ENCODE assay signal across 21 cellular contexts in genomic region chr11:61810671-61811175, GRCh38. TPM values are rescaled to one million over a fixed set of nuclear protein-coding genes. Genes with fewer than 3 reads are reported as not detected.
DNase-seq lines count a peak whose midpoint lies in the region; ATAC-seq and TF ChIP-seq lines count a peak whose summit lies in the region.
"Had no signal": no experiment of that assay in that cellular context is flagged by ENCODE, and none has a peak within 500 bp of the region (broad histone marks: within the 10 kb centered on the region; RNA-seq: fewer than 3 reads in every experiment).

No MANE protein-coding gene starts in this region.

- peaks cover 0 to 3% of the 10 kb centered on the region in 2 donors for H3K9me3 ChIP-seq in neuronal stem cell (replicated peaks in 1 of 2; ENCODE audit: control insufficient read depth in 2 of 2, insufficient read depth in 1 of 2, low read depth in 1 of 2, low read length in 2 of 2)
- no peaks in the 10 kb centered on the region for H3K9me3 ChIP-seq in CD8-positive, alpha-beta T cell (ENCODE audit: low read length)
- H3K9me3 ChIP-seq: A549, BE2C, HAP-1 had no signal

- no peak overlapping the region for H2BK15ac ChIP-seq in neuronal stem cell (ENCODE audit: low read length)

- DNase-seq in RWPE1 (ENCODE audit: low spot score) = no peak
- DNase-seq in cerebellum (ENCODE audit: low spot score) = peak; percentile 62
- DNase-seq in neuronal stem cell (ENCODE audit: low spot score) = no peak
- no peak for DNase-seq in CD8-positive, alpha-beta T cell
- DNase-seq: 8988T; ACHN; AML-193; BE2C; Calu3; CD4-positive, alpha-beta T cell; COR-L47; DMS53; DMS79 treated with DMSO at 0.1 percent for 48 hours; GOT3; HFFc6 had no signal

- no peak overlapping the region for H3K18ac ChIP-seq in neuronal stem cell (ENCODE audit: low read length)

- WGBS in neuronal stem cell (ENCODE audit: extremely low coverage in 2 of 2, insufficient read length in 2 of 2, insufficient replicate concordance in 1 of 2), 2 donors = no CpG with 5 or more reads among the region's 8 CpGs

- H2AK5ac ChIP-seq in neuronal stem cell (ENCODE audit: low read depth, low read length) = no peak overlapping the region

- no peaks in the 10 kb centered on the region for H3K27me3 ChIP-seq in neuronal stem cell (ENCODE audit: control insufficient read depth in 3 of 3, insufficient read depth in 3 of 3, low read depth in 1 of 3, low read length in 3 of 3)
- no peaks in the 10 kb centered on the region for H3K27me3 ChIP-seq in CD8-positive, alpha-beta T cell (ENCODE audit: insufficient read depth, low read length)
- H3K27me3 ChIP-seq: BE2C; BLaER1 treated with 17β-estradiol and CSF1 and Interleukin-3, amounts not matched to agents 10 nM and 100 nM had no signal

- peak overlapping the region; percentile 97 for H3K27ac ChIP-seq in RWPE1
- no peak overlapping the region for H3K27ac ChIP-seq in neuronal stem cell (replicated peaks; ENCODE audit: low read length)
- H3K27ac ChIP-seq in CD8-positive, alpha-beta T cell (ENCODE audit: low read depth, low read length) = no peak overlapping the region
- H3K27ac ChIP-seq: A549; BLaER1 treated with 17β-estradiol and CSF1 and Interleukin-3, amounts not matched to agents 10 nM and 100 nM had no signal

- H2BK120ac ChIP-seq in neuronal stem cell (ENCODE audit: low read depth, low read length) = no peak overlapping the region

- TF ChIP-seq CTCF in RWPE1 (conservative IDR thresholded peaks at IDR 0.05; ENCODE audit: low read depth) = no peak
- no peak for TF ChIP-seq CTCF in CD8-positive, alpha-beta T cell (IDR thresholded peaks at IDR 0.05)

- no peaks in the 10 kb centered on the region for H3K9me3 Mint-ChIP-seq in CD8-positive, alpha-beta T cell
- H3K9me3 Mint-ChIP-seq: CD4-positive, alpha-beta T cell; HFFc6 had no signal

- H3K4me1 Mint-ChIP-seq in CD8-positive, alpha-beta T cell (ENCODE audit: low read depth) = peaks cover 8% of the 10 kb centered on the region

- intact Hi-C loops in CD8-positive, alpha-beta T cell (cut with DNase I, micrococcal nuclease) = no loop called here

- POLR2A ChIA-PET in RWPE1 (lab: Yijun Ruan, JAX; ENCODE audit: low non-redundant PET) = no interaction called here
- POLR2A ChIA-PET in CD8-positive, alpha-beta T cell (lab: Charles Lee) = no interaction called here

- no peak overlapping the region for H3K27ac Mint-ChIP-seq in CD8-positive, alpha-beta T cell
- H3K27ac Mint-ChIP-seq: CD4-positive, alpha-beta T cell; HFFc6 had no signal

- no peaks in the 10 kb centered on the region for H3K27me3 Mint-ChIP-seq in CD8-positive, alpha-beta T cell (ENCODE audit: low read depth)

- CTCF ChIA-PET in RWPE1 (lab: Yijun Ruan, JAX) = no interaction called here
- CTCF ChIA-PET in CD8-positive, alpha-beta T cell (lab: Charles Lee) = interaction anchor here (0.9 to 2.1 kb wide), 5 partner anchors 11 to 271 kb away, joined by 3 to 9 read pairs (median 5); no protein-coding TSS in a partner anchor

- no peak overlapping the region for H3K14ac ChIP-seq in neuronal stem cell (ENCODE audit: low read length)

- H2BK12ac ChIP-seq in neuronal stem cell (ENCODE audit: low read length) = no peak overlapping the region

- peaks cover 67 to 88% of the 10 kb centered on the region in 2 donors for H3K36me3 ChIP-seq in neuronal stem cell (replicated peaks in 1 of 2; ENCODE audit: control insufficient read depth in 2 of 2, insufficient read depth in 2 of 2, low read length in 2 of 2)
- no peaks in the 10 kb centered on the region for H3K36me3 ChIP-seq in CD8-positive, alpha-beta T cell (ENCODE audit: insufficient read depth, low read length)

- H2BK5ac ChIP-seq in neuronal stem cell (ENCODE audit: low read length) = no peak overlapping the region

- peak overlapping the region; percentile 29 for H4K8ac ChIP-seq in neuronal stem cell (ENCODE audit: low read depth, low read length)

- H3K4me1 ChIP-seq in neuronal stem cell (ENCODE audit: control insufficient read depth in 2 of 2, insufficient read depth in 1 of 2, low read depth in 1 of 2, low read length in 2 of 2) = peaks cover 9 to 10% of the 10 kb centered on the region in 2 donors
- H3K4me1 ChIP-seq in CD8-positive, alpha-beta T cell (ENCODE audit: insufficient read depth, low read length) = peaks cover 7% of the 10 kb centered on the region
- H3K4me1 ChIP-seq: BE2C had no signal

- H3K4ac ChIP-seq in neuronal stem cell (ENCODE audit: low read length) = no peak overlapping the region

- no peak overlapping the region for H3K23ac ChIP-seq in neuronal stem cell (ENCODE audit: low read depth, low read length, poor library complexity)

- H3K79me1 ChIP-seq in neuronal stem cell (ENCODE audit: low read depth, low read length) = peaks cover 21% of the 10 kb centered on the region

- H2AFZ ChIP-seq in neuronal stem cell (ENCODE audit: low read length) = no peak overlapping the region

- H3K9ac ChIP-seq in neuronal stem cell (ENCODE audit: low read depth, low read length, poor library complexity) = no peak overlapping the region
- H3K9ac ChIP-seq: BLaER1 treated with 17β-estradiol and CSF1 and Interleukin-3, amounts not matched to agents 10 nM and 100 nM had no signal

- no peak for ATAC-seq in CD8-positive, alpha-beta T cell
- ATAC-seq in GM18519 (IDR thresholded peaks at IDR 0.05; ENCODE audit: low FRiP score, unreplicated experiment) (no peak), HG03457 (IDR thresholded peaks at IDR 0.05; ENCODE audit: unreplicated experiment) (no peak)
- ATAC-seq: A549, GM12878 had no signal

- H3K4me2 ChIP-seq in neuronal stem cell (ENCODE audit: insufficient read depth, low read length, poor library complexity, severe bottlenecking) = no peak overlapping the region
- H3K4me2 ChIP-seq: A549; BLaER1 treated with 17β-estradiol and CSF1 and Interleukin-3, amounts not matched to agents 10 nM and 100 nM had no signal

- no peak overlapping the region for H4K91ac ChIP-seq in neuronal stem cell (ENCODE audit: low read depth, low read length, poor library complexity)

- peak overlapping the region in 1 of 2 donors; percentile 37 for H3K4me3 ChIP-seq in neuronal stem cell (ENCODE audit: low read length in 2 of 2)
- H3K4me3 ChIP-seq in CD8-positive, alpha-beta T cell (ENCODE audit: low read depth, low read length) = no peak overlapping the region
- H3K4me3 ChIP-seq: A549; BLaER1 treated with 17β-estradiol and CSF1 and Interleukin-3, amounts not matched to agents 10 nM and 100 nM; GM12878; HAP-1 had no signal

- no peak overlapping the region for H3K4me3 Mint-ChIP-seq in CD8-positive, alpha-beta T cell
- H3K4me3 Mint-ChIP-seq: CD4-positive, alpha-beta T cell; HFFc6 had no signal

- peaks cover 2% of the 10 kb centered on the region for H3K36me3 Mint-ChIP-seq in CD8-positive, alpha-beta T cell

RNA-seq across cellular contexts. Expression of gene FADS1, which starts 6.1 kb away (rescaled TPM):
- total RNA-seq in cerebellum = 58.0 TPM
- 171 TPM for polyA plus RNA-seq in neuronal stem cell (2013, experiment 1 of 2)
- polyA plus RNA-seq in neuronal stem cell (2013, experiment 2 of 2) = 174 TPM
- 1 to 10 TPM; 3.1 TPM for total RNA-seq in CD8-positive, alpha-beta T cell

RNA-seq across cellular contexts. Expression of gene FADS2, which starts 17.4 kb away (rescaled TPM):
- 88.6 TPM for total RNA-seq in cerebellum
- polyA plus RNA-seq in neuronal stem cell (2013, experiment 1 of 2) = 515 TPM
- 508 TPM for polyA plus RNA-seq in neuronal stem cell (2013, experiment 2 of 2)
- under 1 TPM; 0.31 to 0.52 TPM for total RNA-seq in CD8-positive, alpha-beta T cell

RNA-seq across cellular contexts. Expression of gene FEN1, which starts 18.0 kb away (rescaled TPM):
- total RNA-seq in cerebellum = 15.2 TPM
- 30.6 TPM for polyA plus RNA-seq in neuronal stem cell (2013, experiment 1 of 2)
- polyA plus RNA-seq in neuronal stem cell (2013, experiment 2 of 2) = 31.0 TPM
- total RNA-seq in CD8-positive, alpha-beta T cell = 10 to 100 TPM; 12.9 to 15.2 TPM

RNA-seq across cellular contexts. Expression of gene TMEM258, which starts 18.3 kb away (rescaled TPM):
- total RNA-seq in cerebellum = 74.4 TPM
- polyA plus RNA-seq in neuronal stem cell (2013, experiment 1 of 2) = 258 TPM
- 242 TPM for polyA plus RNA-seq in neuronal stem cell (2013, experiment 2 of 2)
- total RNA-seq in CD8-positive, alpha-beta T cell = 10 to 100 TPM; 48.1 to 53.9 TPM

RNA-seq across cellular contexts. Expression of gene MYRF, which starts 58.3 kb away (rescaled TPM):
- 1.7 TPM for total RNA-seq in cerebellum
- 5.7 TPM for polyA plus RNA-seq in neuronal stem cell (2013, experiment 1 of 2)
- 6.0 TPM for polyA plus RNA-seq in neuronal stem cell (2013, experiment 2 of 2)
- under 1 TPM; 0.62 to 0.67 TPM for total RNA-seq in CD8-positive, alpha-beta T cell

Comparison
In these comparisons a context has a peak if more than half of its experiments do, and no peak if none do; other contexts are left out.
1. RNA of gene FADS1, which starts 6.1 kb away (total RNA-seq): 58.0 TPM in cerebellum (single experiment); 3.1 TPM in CD8-positive, alpha-beta T cell; every median in the first group is over 10 times any median in the second.
2. RNA of gene FADS2, which starts 17.4 kb away (total RNA-seq): 88.6 TPM in cerebellum (single experiment); 0.31 to 0.52 TPM in CD8-positive, alpha-beta T cell; every median in the first group is over 10 times any median in the second.